Comparison of ENCODE assay signal across 17 cellular contexts in genomic region chr7:47938574-47939165, GRCh38. TPM values are rescaled to one million over a fixed set of nuclear protein-coding genes. Genes with fewer than 3 reads are reported as not detected.
DNase-seq lines count a peak whose midpoint lies in the region; ATAC-seq, FAIRE-seq and TF ChIP-seq lines count a peak whose summit lies in the region.
"Had no signal": no experiment of that assay in that cellular context is flagged by ENCODE, and none has a peak within 500 bp of the region (broad histone marks: within the 10 kb centered on the region; RNA-seq: fewer than 3 reads in every experiment).

No MANE protein-coding gene starts in this region.

- CTCF ChIA-PET in RWPE1 (lab: Yijun Ruan, JAX) = interaction anchor here (0.6 to 1.5 kb wide), 2 partner anchors 216 to 234 kb away, joined by 3 to 6 read pairs; no protein-coding TSS in a partner anchor

- H3K27ac ChIP-seq in Peyer's patch (peak overlapping the region in 1 of 4 donors; percentile 67), RWPE1 (no peak overlapping the region)
- H3K27ac ChIP-seq: SJCRH30, thoracic aorta had no signal

- no peak for TF ChIP-seq POLR2A in Peyer's patch (IDR thresholded peaks at IDR 0.05)

- TF ChIP-seq CTCF in Peyer's patch (IDR thresholded peaks at IDR 0.05) (no peak), RWPE1 (conservative IDR thresholded peaks at IDR 0.05; ENCODE audit: low read depth) (no peak)

- peaks cover 0 to 14% (median 2%) of the 10 kb centered on the region in 4 donors for H3K4me1 ChIP-seq in Peyer's patch

- FAIRE-seq in G401.6 (lab: Jason Lieb, UNC) (peak; percentile 55), GM19239 (lab: Jason Lieb, UNC) (peak; percentile 28)

- H3K27me3 ChIP-seq in Peyer's patch = no peaks in the 10 kb centered on the region
- H3K27me3 ChIP-seq: SJCRH30 had no signal

- ATAC-seq in GM18502 (IDR thresholded peaks at IDR 0.05; ENCODE audit: poor library complexity, unreplicated experiment) (no peak), HG02678 (IDR thresholded peaks at IDR 0.05; ENCODE audit: unreplicated experiment) (no peak)
- ATAC-seq: activated naive CD4-positive, alpha-beta T cell treated with anti-CD3 and anti-CD28 coated beads, Interleukin-2, amount 50 U/mL, for 72 hours had no signal

- DNase-seq in GM19239 (ENCODE audit: insufficient read length, low spot score) = no peak
- DNase-seq in RPMI7951 (ENCODE audit: low read depth) = peak; percentile 38
- DNase-seq in germinal center (ENCODE audit: low spot score) = peak; percentile 45
- DNase-seq in Peyer's patch = no peak
- DNase-seq in RWPE1 (ENCODE audit: low spot score) = no peak
- DNase-seq: erythroblast, HCEC 1CT, hypothalamus, NCI-H1092 treated with DMSO at 0.1 percent for 48 hours, NCI-H446 treated with DMSO at 0.1 percent for 48 hours had no signal

- POLR2A ChIA-PET in RWPE1 (lab: Yijun Ruan, JAX; ENCODE audit: low non-redundant PET) = no interaction called here

- no peaks in the 10 kb centered on the region for H3K9me3 ChIP-seq in Peyer's patch
- H3K9me3 ChIP-seq: SJCRH30, thoracic aorta had no signal

- H3K4me3 ChIP-seq in Peyer's patch = no peak overlapping the region
- H3K4me3 ChIP-seq: lung, SJCRH30, thoracic aorta had no signal

- no peaks in the 10 kb centered on the region for H3K36me3 ChIP-seq in Peyer's patch
- H3K36me3 ChIP-seq: SJCRH30, thoracic aorta had no signal

RNA-seq across cellular contexts. Expression of gene PKD1L1, which starts 9.6 kb away (rescaled TPM):
- total RNA-seq in RPMI7951 (2014; rRNA removed; shearing (Covaris generic)) = 0.10 and 0.12 TPM in 2 replicates
- under 1 TPM; 0.18 to 0.83 (median 0.44) TPM for total RNA-seq in Peyer's patch

RNA-seq across cellular contexts. Expression of gene HUS1, which starts 40.7 kb away (rescaled TPM):
- 22.0 and 33.9 TPM in 2 replicates for total RNA-seq in RPMI7951 (2014; rRNA removed; shearing (Covaris generic))
- total RNA-seq in Peyer's patch = 10 to 100 TPM; 33.6 to 63.4 (median 53.4) TPM

Comparison
In these comparisons a context has a peak if more than half of its experiments do, and no peak if none do; other contexts are left out.
1. DNase-seq: peak in RPMI7951 (single experiment) and germinal center (single experiment); none in GM19239 (single experiment), Peyer's patch (0 of 3) and RWPE1 (single experiment).